24 cellular contexts compared by ENCODE assay signal in the genomic region with DNA sequence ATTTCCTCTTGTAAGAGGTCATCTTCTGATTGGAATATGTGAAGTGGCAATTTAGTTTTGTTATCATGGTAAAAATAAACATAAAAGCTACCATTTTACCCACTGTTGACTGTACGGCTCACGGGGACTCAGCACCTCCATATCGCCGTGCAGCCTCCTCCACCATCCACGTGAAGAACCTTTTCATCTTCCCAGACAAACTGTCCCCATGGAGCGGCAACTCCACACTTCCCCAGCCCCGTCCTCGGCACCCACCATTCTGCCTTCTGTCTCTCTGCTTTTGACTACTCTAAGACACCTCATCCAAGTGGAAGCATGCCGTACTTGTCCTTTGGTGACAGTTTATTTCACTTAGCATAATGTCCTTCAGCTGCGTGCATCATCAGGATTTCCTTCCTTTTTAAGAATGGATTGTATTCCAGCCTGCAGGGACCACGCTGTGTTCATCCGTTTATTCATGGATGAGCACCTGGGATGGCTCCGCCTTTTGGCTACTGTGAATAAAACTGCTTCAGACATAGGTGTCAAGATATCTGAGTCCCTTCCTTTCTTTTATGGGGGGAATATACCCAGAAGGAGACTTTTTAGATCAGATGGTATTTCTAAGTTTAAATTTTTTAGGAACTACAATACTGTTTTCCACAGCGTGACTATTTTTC. TPM values are rescaled to one million over a fixed set of nuclear protein-coding genes. Genes with fewer than 3 reads are reported as not detected.
DNase-seq lines count a peak whose midpoint lies in the region; ATAC-seq, FAIRE-seq and TF ChIP-seq lines count a peak whose summit lies in the region.
"Had no signal": no experiment of that assay in that cellular context is flagged by ENCODE, and none has a peak within 500 bp of the region (broad histone marks: within the 10 kb centered on the region; RNA-seq: fewer than 3 reads in every experiment).

No MANE protein-coding gene starts in this region.

- peaks cover 42% of the 10 kb centered on the region for H3K4me1 Mint-ChIP-seq in glutamatergic neuron (ENCODE audit: low read depth, unreplicated experiment)
- H3K4me1 Mint-ChIP-seq in stimulated activated naive B cell treated with anti-CD40 and anti-IgM and Interleukin-4, amounts not matched to agents 10 μg/mL and 1 μg/mL and 100 μg/mL, for 72 hours, result peaks cover 49 to 67% of the 10 kb centered on the region in 2 donors

- peaks cover 0 to 21% (median 7%) of the 10 kb centered on the region in 9 donors for H3K36me3 ChIP-seq in heart left ventricle
- peaks cover 7% of the 10 kb centered on the region for H3K36me3 ChIP-seq in OCI-LY3 (replicated peaks; ENCODE audit: low read depth, low read length)
- no peaks in the 10 kb centered on the region for H3K36me3 ChIP-seq in H7 (replicated peaks; ENCODE audit: control insufficient read depth, insufficient read depth, low read length)
- H3K36me3 ChIP-seq: transverse colon had no signal

- H2AFZ ChIP-seq in OCI-LY3 (ENCODE audit: low read depth, low read length), result no peak overlapping the region

- peaks cover 1% of the 10 kb centered on the region for H3K9me3 Mint-ChIP-seq in glutamatergic neuron (ENCODE audit: unreplicated experiment)
- H3K9me3 Mint-ChIP-seq in stimulated activated naive B cell treated with anti-CD40 and anti-IgM and Interleukin-4, amounts not matched to agents 10 μg/mL and 1 μg/mL and 100 μg/mL, for 72 hours, result no peaks in the 10 kb centered on the region
- H3K9me3 Mint-ChIP-seq: IgD-negative memory B cell had no signal

- no peak for FAIRE-seq in GM12891 (lab: Jason Lieb, UNC)
- FAIRE-seq: H54 had no signal

- H3K27me3 Mint-ChIP-seq in glutamatergic neuron (ENCODE audit: unreplicated experiment), result no peaks in the 10 kb centered on the region
- no peaks in the 10 kb centered on the region for H3K27me3 Mint-ChIP-seq in stimulated activated naive B cell treated with anti-CD40 and anti-IgM and Interleukin-4, amounts not matched to agents 10 μg/mL and 1 μg/mL and 100 μg/mL, for 72 hours
- H3K27me3 Mint-ChIP-seq: B cell, IgD-negative memory B cell had no signal

- H3K27me3 ChIP-seq in heart left ventricle (peaks cover 0 to 52% (median 0%) of the 10 kb centered on the region in 9 donors), OCI-LY3 (ENCODE audit: low read depth, low read length) (no peaks in the 10 kb centered on the region), H7 (ENCODE audit: control insufficient read depth, insufficient read depth, low read length) (no peaks in the 10 kb centered on the region)
- H3K27me3 ChIP-seq: transverse colon had no signal

- no peaks in the 10 kb centered on the region for H3K36me3 Mint-ChIP-seq in glutamatergic neuron (ENCODE audit: unreplicated experiment)
- H3K36me3 Mint-ChIP-seq in stimulated activated naive B cell treated with anti-CD40 and anti-IgM and Interleukin-4, amounts not matched to agents 10 μg/mL and 1 μg/mL and 100 μg/mL, for 72 hours, result peaks cover 19 to 27% of the 10 kb centered on the region in 2 donors
- H3K36me3 Mint-ChIP-seq: IgD-negative memory B cell had no signal

- no peak overlapping the region for H3K9ac ChIP-seq in OCI-LY3 (ENCODE audit: low read length)

- peaks cover 72% of the 10 kb centered on the region for H4K20me1 ChIP-seq in OCI-LY3 (ENCODE audit: insufficient read depth, low read length)

- peak overlapping the region; percentile 72 for H3K4me3 Mint-ChIP-seq in glutamatergic neuron (ENCODE audit: unreplicated experiment)
- peak overlapping the region; percentile 10 to 57 for H3K4me3 Mint-ChIP-seq in stimulated activated naive B cell treated with anti-CD40 and anti-IgM and Interleukin-4, amounts not matched to agents 10 μg/mL and 1 μg/mL and 100 μg/mL, for 72 hours
- H3K4me3 Mint-ChIP-seq: B cell had no signal

- no peak for TF ChIP-seq CTCF in heart left ventricle (IDR thresholded peaks at IDR 0.05)
- TF ChIP-seq CTCF in OCI-LY3 (IDR thresholded peaks at IDR 0.05; ENCODE audit: low read depth, low read length), result no peak
- TF ChIP-seq CTCF in glutamatergic neuron (IDR thresholded peaks at IDR 0.05; ENCODE audit: partially characterized antibody, unreplicated experiment), result no peak

- intact Hi-C loops in heart left ventricle (cut with DNase I), result loop anchor here in 1 of 10 donors (2.0 kb wide), 1 partner anchor 24 kb away; no protein-coding TSS in a partner anchor
- intact Hi-C loops in cardiac septum (cut with DNase I), result no loop called here

- peak in 1 of 4 donors; percentile 29 for ATAC-seq in heart left ventricle
- no peak for ATAC-seq in stimulated activated naive B cell treated with anti-CD40 and anti-IgM and Interleukin-4, amounts not matched to agents 10 μg/mL and 1 μg/mL and 100 μg/mL, for 72 hours (replicated peaks)

- no peaks in the 10 kb centered on the region for H3K9me3 ChIP-seq in heart left ventricle
- no peaks in the 10 kb centered on the region for H3K9me3 ChIP-seq in OCI-LY3 (ENCODE audit: insufficient read depth, low read length)
- H3K9me3 ChIP-seq: transverse colon had no signal

- H3K4me1 ChIP-seq in heart left ventricle (peaks cover 3 to 91% (median 57%) of the 10 kb centered on the region in 12 donors), OCI-LY3 (ENCODE audit: low read length) (peaks cover 16% of the 10 kb centered on the region)

- H3K27ac ChIP-seq in heart left ventricle, result peak overlapping the region in 8 of 12 donors; percentile 4 to 74 (median 42)
- H3K27ac ChIP-seq in OCI-LY3 (ENCODE audit: low read length), result no peak overlapping the region
- H3K27ac ChIP-seq: epithelial cell of prostate had no signal

- peak overlapping the region; percentile 49 for H3K27ac Mint-ChIP-seq in glutamatergic neuron (ENCODE audit: unreplicated experiment)
- peak overlapping the region; percentile 51 for H3K27ac Mint-ChIP-seq in stimulated activated naive B cell treated with anti-CD40 and anti-IgM and Interleukin-4, amounts not matched to agents 10 μg/mL and 1 μg/mL and 100 μg/mL, for 72 hours
- H3K27ac Mint-ChIP-seq: B cell had no signal

- 73 to 76% (median 75%) methylated on average over 14 of the region's 14 CpGs for WGBS in heart left ventricle, 4 donors

- H3K4me3 ChIP-seq in heart left ventricle, result no peak overlapping the region
- H3K4me3 ChIP-seq in OCI-LY3 (ENCODE audit: low read length), result no peak overlapping the region
- no peak overlapping the region for H3K4me3 ChIP-seq in H7 (ENCODE audit: insufficient read depth, low read depth, low read length)
- H3K4me3 ChIP-seq: transverse colon had no signal

- no peak for TF ChIP-seq POLR2A in heart left ventricle (IDR thresholded peaks at IDR 0.05)
- no peak for TF ChIP-seq POLR2A in GM12891 (IDR thresholded peaks at IDR 0.05; ENCODE audit: low read depth, low read length)

- 0 out of 2 replicates have a peak overlapping the region, but pooled peaks have one; percentile 41 for H3K4me2 ChIP-seq in OCI-LY3 (ENCODE audit: low read length)

- H3K79me2 ChIP-seq in OCI-LY3 (ENCODE audit: low read length), result peaks cover 65% of the 10 kb centered on the region

- DNase-seq in heart left ventricle (peak in 3 of 5 donors; percentile 13 to 25 (median 18)), cardiac septum (ENCODE audit: low spot score) (no peak), glutamatergic neuron (no peak), globus pallidus (ENCODE audit: low spot score) (no peak), H7 (no peak), GM12891 (ENCODE audit: insufficient read length, low spot score) (no peak)
- DNase-seq in stimulated activated naive B cell treated with anti-CD40 and anti-IgM and Interleukin-4, amounts not matched to agents 10 μg/mL and 1 μg/mL and 100 μg/mL, for 72 hours, result no peak
- DNase-seq: activated gamma-delta T cell; activated T-cell treated with anti-CD3 and anti-CD28 coated beads, Interleukin-2, amount 50 U/mL, for 1 hour; DMS53; effector CD4-positive, alpha-beta T cell; GF-D8; left colon; mesenchymal stem cell; NCI-H1092; NCI-H187 treated with DMSO at 0.1 percent for 48 hours; NCI-H226; NCI-H69; transverse colon had no signal

TF ChIP-seq in GM12891, 5 proteins besides CTCF, POLR2A, EP300 and RAD21:
- TF ChIP-seq PAX5 (IDR thresholded peaks at IDR 0.05; ENCODE audit: insufficient read depth, low read length, severe bottlenecking) (no peak), POU2F2 (IDR thresholded peaks at IDR 0.05; ENCODE audit: low read depth, low read length) (no peak), POLR2AphosphoS5 (IDR thresholded peaks at IDR 0.05; ENCODE audit: low read depth, low read length) (no peak), TAF1 (IDR thresholded peaks at IDR 0.05; ENCODE audit: low read depth, low read length) (no peak), SPI1 (IDR thresholded peaks at IDR 0.05; ENCODE audit: low read depth, low read length) (no peak)
TF ChIP-seq in GM12891: peak in this region for 0.

RNA-seq across cellular contexts. Expression of gene FBXO31, which starts 14.3 kb away (rescaled TPM):
- total RNA-seq in heart left ventricle (100 to 1,000 TPM in 1 of 9 donors, 10 to 100 TPM in 8; 55.5 to 130 (median 71.9) TPM), cardiac septum (73.9 TPM), glutamatergic neuron (ENCODE audit: unreplicated experiment) (66.7 TPM)
- 10 to 100 TPM; 20.0 to 28.8 TPM for polyA plus RNA-seq in heart left ventricle
- total RNA-seq in H7 (2014; rRNA removed; shearing (Covaris generic)), result 24.4 and 27.6 TPM in 2 replicates
- 15.3 TPM for polyA plus RNA-seq in GM12891 (2012; ENCODE audit: low read depth, missing spikeins)

RNA-seq across cellular contexts. Expression of gene MAP1LC3B, which starts 22.9 kb away (rescaled TPM):
- 100 to 1,000 TPM in 7 of 9 donors, 10 to 100 TPM in 2; 70.7 to 194 (median 116) TPM for total RNA-seq in heart left ventricle
- polyA plus RNA-seq in heart left ventricle, result 100 to 1,000 TPM in 1 of 2 donors, 10 to 100 TPM in 1; 82.4 to 263 TPM
- total RNA-seq in cardiac septum, result 113 TPM
- total RNA-seq in glutamatergic neuron (ENCODE audit: unreplicated experiment), result 297 TPM
- 15.8 and 20.1 TPM in 2 replicates for total RNA-seq in H7 (2014; rRNA removed; shearing (Covaris generic))
- polyA plus RNA-seq in GM12891 (2012; ENCODE audit: low read depth, missing spikeins), result 31.3 TPM

RNA-seq across cellular contexts. Expression of gene C16orf95, which starts 52.1 kb away (rescaled TPM):
- total RNA-seq in heart left ventricle, result 1 to 10 TPM in 7 of 9 donors, under 1 TPM in 2; 0.91 to 4.5 (median 3.3) TPM
- polyA plus RNA-seq in heart left ventricle, result 1 to 10 TPM; 1.8 to 2.4 TPM
- 3.2 TPM for total RNA-seq in cardiac septum
- total RNA-seq in glutamatergic neuron (ENCODE audit: unreplicated experiment), result 9.2 TPM
- 4.4 and 5.1 TPM in 2 replicates for total RNA-seq in H7 (2014; rRNA removed; shearing (Covaris generic))
- 8.9 TPM for polyA plus RNA-seq in GM12891 (2012; ENCODE audit: low read depth, missing spikeins)

Comparison
In these comparisons a context has a peak if more than half of its experiments do, and no peak if none do; other contexts are left out.
1. DNase-seq: peak in heart left ventricle (3 of 5); none in cardiac septum (single experiment), glutamatergic neuron (single experiment), stimulated activated naive B cell treated with anti-CD40 and anti-IgM and Interleukin-4, amounts not matched to agents 10 μg/mL and 1 μg/mL and 100 μg/mL, for 72 hours (single experiment), globus pallidus (single experiment), H7 (single experiment) and GM12891 (single experiment).